In the genomic region with DNA sequence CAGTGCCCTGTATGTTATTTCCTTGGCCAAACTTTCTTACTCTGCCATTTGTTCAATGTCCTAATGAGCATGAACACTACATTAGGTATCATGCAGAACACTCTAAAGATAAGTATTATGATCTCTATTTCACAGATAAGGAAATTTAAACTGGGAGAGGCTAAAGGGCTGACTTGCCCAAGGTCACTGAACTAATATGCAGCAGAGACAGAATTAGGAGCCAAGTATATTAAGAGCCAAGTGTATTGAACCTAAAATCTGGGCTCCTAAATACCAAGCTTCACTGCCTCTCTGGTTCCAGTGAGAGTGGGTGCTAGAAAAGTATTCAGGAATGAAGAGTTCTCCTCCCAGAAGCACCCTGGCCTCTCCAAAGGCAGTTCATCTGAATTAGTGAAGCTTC, we compare ENCODE assay signal across 40 cellular contexts. TPM values are rescaled to one million over a fixed set of nuclear protein-coding genes. Genes with fewer than 3 reads are reported as not detected.
"Had no signal": no experiment of that assay in that cellular context is flagged by ENCODE, and none has a peak within 500 bp of the region (broad histone marks: within the 10 kb centered on the region; RNA-seq: fewer than 3 reads in every experiment).

No MANE protein-coding gene starts in this region.

- H3K9me3 Mint-ChIP-seq: activated naive CD4-positive, alpha-beta T cell treated with anti-CD3 and anti-CD28 coated beads for 36 hours; activated naive CD4-positive, alpha-beta T cell treated with anti-CD3 and anti-CD28 coated beads, Interleukin-2, amount 10 ng/mL, durations not matched to agents 7 days and 5 days; activated naive CD4-positive, alpha-beta T cell treated with anti-CD3 and anti-CD28 coated beads, Interleukin-2, amount 50 U/mL, for 24 hours; activated naive CD4-positive, alpha-beta T cell treated with anti-CD3 and anti-CD28 coated beads, Interleukin-2, amount 50 U/mL, for 72 hours; activated naive CD8-positive, alpha-beta T cell treated with anti-CD3 and anti-CD28 coated beads for 36 hours; activated naive CD8-positive, alpha-beta T cell treated with anti-CD3 and anti-CD28 coated beads, Interleukin-2, amount 10 ng/mL, durations not matched to agents 7 days and 5 days; activated naive CD8-positive, alpha-beta T cell treated with anti-CD3 and anti-CD28 coated beads, Interleukin-2, amount 50 U/mL, for 24 hours; activated T-cell treated with anti-CD3 and anti-CD28 coated beads, Interleukin-2, amount 50 U/mL, for 24 hours; activated T-cell treated with anti-CD3 and anti-CD28 coated beads, Interleukin-2, amount 50 U/mL, for 4 hours; activated T-cell treated with anti-CD3 and anti-CD28 coated beads, Interleukin-2, amount 50 U/mL, for 72 hours; activated T-helper 1 cell treated with anti-CD3 and anti-CD28 coated beads, Interleukin-12 subunit alpha, Interleukin-12 subunit beta, Interleukin-2, Interleukin-4 antibody, amounts not matched to agents 30 ng/mL and 10 ng/mL and 1 ng/mL, durations not matched to agents 14 hours and 24 hours and 36 hours; activated T-helper 17 cell treated with anti-CD3 and anti-CD28 coated beads, Interleukin-2, amount 50 U/mL, for 72 hours; activated T-helper 2 cell treated with anti-CD3 and anti-CD28 coated beads, Interferon-gamma antibody, Interleukin-2, Interleukin-4, amounts not matched to agents 10 μg/mL and 5 μg/mL and 100 μg/mL, durations not matched to agents 14 hours and 24 hours and 36 hours; brain; central memory CD8-positive, alpha-beta T cell had no signal

- H3K4me1 ChIP-seq: adrenal gland, ascending aorta, body of pancreas, breast epithelium had no signal

- DNase-seq: activated effector memory CD4-positive, alpha-beta T cell treated with anti-CD3 and anti-CD28 coated beads, Interleukin-2, amount 50 U/mL, for 16 hours; activated effector memory CD4-positive, alpha-beta T cell treated with Interleukin-2 at 50 U/mL for 16 hours; activated gamma-delta T cell; activated gamma-delta T cell treated with Interleukin-2 at 50 U/mL for 16 hours; activated naive CD4-positive, alpha-beta T cell; activated naive CD4-positive, alpha-beta T cell treated with anti-CD3 and anti-CD28 coated beads for 36 hours; activated naive CD4-positive, alpha-beta T cell treated with anti-CD3 and anti-CD28 coated beads, Interleukin-2, amount 10 ng/mL, durations not matched to agents 7 days and 5 days; activated naive CD4-positive, alpha-beta T cell treated with anti-CD3 and anti-CD28 coated beads, Interleukin-2, amount 50 U/mL, for 16 hours; activated naive CD4-positive, alpha-beta T cell treated with Interleukin-2 at 50 U/mL for 16 hours; activated naive CD8-positive, alpha-beta T cell treated with anti-CD3 and anti-CD28 coated beads for 36 hours; activated naive CD8-positive, alpha-beta T cell treated with anti-CD3 and anti-CD28 coated beads, Interleukin-2, amount 10 ng/mL, durations not matched to agents 7 days and 5 days; activated naive CD8-positive, alpha-beta T cell treated with anti-CD3 and anti-CD28 coated beads, Interleukin-2, amount 50 U/mL, for 24 hours; activated T-cell treated with anti-CD3 and anti-CD28 coated beads, Interleukin-2, amount 50 U/mL, for 1 hour; activated T-cell treated with anti-CD3 and anti-CD28 coated beads, Interleukin-2, amount 50 U/mL, for 24 hours; activated T-cell treated with anti-CD3 and anti-CD28 coated beads, Interleukin-2, amount 50 U/mL, for 4 hours; activated T-cell treated with anti-CD3 and anti-CD28 coated beads, Interleukin-2, amount 50 U/mL, for 48 hours; activated T-cell treated with anti-CD3 and anti-CD28 coated beads, Interleukin-2, amount 50 U/mL, for 72 hours; adrenal gland; amniotic stem cell; amygdala; anterior cingulate cortex; aorta; body of pancreas; brain microvascular endothelial cell; caudate nucleus; central memory CD4-positive, alpha-beta T cell; cerebellar nuclear complex had no signal

- H3K4me1 Mint-ChIP-seq: activated naive CD4-positive, alpha-beta T cell treated with anti-CD3 and anti-CD28 coated beads, Interleukin-2, amount 10 ng/mL, durations not matched to agents 7 days and 5 days; activated naive CD4-positive, alpha-beta T cell treated with anti-CD3 and anti-CD28 coated beads, Interleukin-2, amount 50 U/mL, for 24 hours; activated T-helper 17 cell treated with anti-CD3 and anti-CD28 coated beads, Interleukin-2, amount 50 U/mL, for 72 hours; brain; central memory CD8-positive, alpha-beta T cell had no signal

- H3K36me3 Mint-ChIP-seq: activated naive CD4-positive, alpha-beta T cell treated with anti-CD3 and anti-CD28 coated beads, Interleukin-2, amount 10 ng/mL, durations not matched to agents 7 days and 5 days had no signal

- H3K27ac Mint-ChIP-seq: activated naive CD4-positive, alpha-beta T cell treated with anti-CD3 and anti-CD28 coated beads for 36 hours; activated naive CD4-positive, alpha-beta T cell treated with anti-CD3 and anti-CD28 coated beads, Interleukin-2, amount 10 ng/mL, durations not matched to agents 7 days and 5 days; activated naive CD4-positive, alpha-beta T cell treated with anti-CD3 and anti-CD28 coated beads, Interleukin-2, amount 50 U/mL, for 24 hours; activated naive CD4-positive, alpha-beta T cell treated with anti-CD3 and anti-CD28 coated beads, Interleukin-2, amount 50 U/mL, for 72 hours; activated naive CD8-positive, alpha-beta T cell; activated naive CD8-positive, alpha-beta T cell treated with anti-CD3 and anti-CD28 coated beads for 36 hours; activated naive CD8-positive, alpha-beta T cell treated with anti-CD3 and anti-CD28 coated beads, Interleukin-2, amount 10 ng/mL, durations not matched to agents 7 days and 5 days; activated naive CD8-positive, alpha-beta T cell treated with anti-CD3 and anti-CD28 coated beads, Interleukin-2, amount 50 U/mL, for 24 hours; activated T-cell treated with anti-CD3 and anti-CD28 coated beads, Interleukin-2, amount 50 U/mL, for 24 hours; activated T-cell treated with anti-CD3 and anti-CD28 coated beads, Interleukin-2, amount 50 U/mL, for 72 hours; activated T-helper 1 cell treated with anti-CD3 and anti-CD28 coated beads, Interleukin-12 subunit alpha, Interleukin-12 subunit beta, Interleukin-2, Interleukin-4 antibody, amounts not matched to agents 30 ng/mL and 10 ng/mL and 1 ng/mL, durations not matched to agents 14 hours and 24 hours and 36 hours; activated T-helper 17 cell treated with anti-CD3 and anti-CD28 coated beads, Interleukin-2, amount 50 U/mL, for 72 hours; activated T-helper 2 cell treated with anti-CD3 and anti-CD28 coated beads, Interferon-gamma antibody, Interleukin-2, Interleukin-4, amounts not matched to agents 10 μg/mL and 5 μg/mL and 100 μg/mL, durations not matched to agents 14 hours and 24 hours and 36 hours; brain had no signal

- H3K9me3 ChIP-seq: adrenal gland, ascending aorta, body of pancreas, breast epithelium had no signal

- H3K36me3 ChIP-seq: adrenal gland, brain microvascular endothelial cell, breast epithelium, cardiac muscle cell had no signal

- ATAC-seq: activated naive CD4-positive, alpha-beta T cell treated with anti-CD3 and anti-CD28 coated beads, Interleukin-2, amount 50 U/mL, for 72 hours; activated naive CD8-positive, alpha-beta T cell treated with anti-CD3 and anti-CD28 coated beads, Interleukin-2, amount 50 U/mL, for 24 hours; activated T-cell treated with anti-CD3 and anti-CD28 coated beads, Interleukin-2, amount 50 U/mL, for 4 hours; activated T-cell treated with anti-CD3 and anti-CD28 coated beads, Interleukin-2, amount 50 U/mL, for 72 hours; activated T-helper 17 cell treated with anti-CD3 and anti-CD28 coated beads, Interleukin-2, amount 50 U/mL, for 72 hours; body of pancreas had no signal

- H3K4me3 ChIP-seq: adrenal gland, ascending aorta, body of pancreas, breast epithelium, cardiac muscle cell had no signal

- H3K27me3 ChIP-seq: adrenal gland, ascending aorta, body of pancreas, brain microvascular endothelial cell, breast epithelium had no signal

- FAIRE-seq: astrocyte, bronchial epithelial cell had no signal

- H3K4me3 Mint-ChIP-seq: activated naive CD4-positive, alpha-beta T cell treated with anti-CD3 and anti-CD28 coated beads for 36 hours; activated naive CD4-positive, alpha-beta T cell treated with anti-CD3 and anti-CD28 coated beads, Interleukin-2, amount 10 ng/mL, durations not matched to agents 7 days and 5 days; activated naive CD4-positive, alpha-beta T cell treated with anti-CD3 and anti-CD28 coated beads, Interleukin-2, amount 50 U/mL, for 24 hours; activated naive CD8-positive, alpha-beta T cell; activated naive CD8-positive, alpha-beta T cell treated with anti-CD3 and anti-CD28 coated beads for 36 hours; activated naive CD8-positive, alpha-beta T cell treated with anti-CD3 and anti-CD28 coated beads, Interleukin-2, amount 10 ng/mL, durations not matched to agents 7 days and 5 days; activated naive CD8-positive, alpha-beta T cell treated with anti-CD3 and anti-CD28 coated beads, Interleukin-2, amount 50 U/mL, for 24 hours; activated T-cell treated with anti-CD3 and anti-CD28 coated beads, Interleukin-2, amount 50 U/mL, for 24 hours; activated T-cell treated with anti-CD3 and anti-CD28 coated beads, Interleukin-2, amount 50 U/mL, for 4 hours; activated T-cell treated with anti-CD3 and anti-CD28 coated beads, Interleukin-2, amount 50 U/mL, for 72 hours; activated T-helper 1 cell treated with anti-CD3 and anti-CD28 coated beads, Interleukin-12 subunit alpha, Interleukin-12 subunit beta, Interleukin-2, Interleukin-4 antibody, amounts not matched to agents 30 ng/mL and 10 ng/mL and 1 ng/mL, durations not matched to agents 14 hours and 24 hours and 36 hours; activated T-helper 17 cell treated with anti-CD3 and anti-CD28 coated beads, Interleukin-2, amount 50 U/mL, for 72 hours; brain; central memory CD8-positive, alpha-beta T cell had no signal

- H3K27me3 Mint-ChIP-seq: activated naive CD4-positive, alpha-beta T cell treated with anti-CD3 and anti-CD28 coated beads, Interleukin-2, amount 50 U/mL, for 24 hours; activated naive CD8-positive, alpha-beta T cell treated with anti-CD3 and anti-CD28 coated beads for 36 hours; activated naive CD8-positive, alpha-beta T cell treated with anti-CD3 and anti-CD28 coated beads, Interleukin-2, amount 50 U/mL, for 24 hours; activated T-helper 17 cell treated with anti-CD3 and anti-CD28 coated beads, Interleukin-2, amount 50 U/mL, for 72 hours; central memory CD8-positive, alpha-beta T cell had no signal

- H3K27ac ChIP-seq: adrenal gland, ascending aorta, body of pancreas, brain microvascular endothelial cell, breast epithelium, cardiac muscle cell had no signal

RNA-seq across cellular contexts. Expression of a gene that starts 13.5 kb away (rescaled TPM):
- total RNA-seq: bronchial epithelial cell had no signal
